27 cellular contexts compared by ENCODE assay signal in genomic region chr10:77252380-77252779, GRCh38.
"Had no signal": no experiment of that assay in that cellular context is flagged by ENCODE, and none has a peak within 500 bp of the region (broad histone marks: within the 10 kb centered on the region; RNA-seq: fewer than 3 reads in every experiment).

No MANE protein-coding gene starts in this region.

- H3K27me3 Mint-ChIP-seq: dendritic cell treated with granulocyte-macrophage colony-stimulating factor and Interleukin-4, amounts not matched to agents 40 ng/mL and 50 ng/mL, for 4 days; stimulated activated naive CD8-positive, alpha-beta T cell treated with anti-CD3 and anti-CD28 coated beads, Interleukin-15, Interleukin-2, amounts not matched to agents 100 ng/mL and 50 ng/mL, for 24 hours had no signal

- ATAC-seq: foreskin keratinocyte; gastroesophageal sphincter; heart left ventricle; left lobe of liver; psoas muscle; right cardiac atrium; stimulated activated naive B cell treated with anti-CD40 and anti-IgM and Interleukin-4, amounts not matched to agents 10 μg/mL and 1 μg/mL and 100 μg/mL, for 72 hours had no signal

- H2AFZ ChIP-seq: hepatocyte, neural progenitor cell had no signal

- H3K36me3 Mint-ChIP-seq: memory B cell; neural progenitor cell; stimulated activated naive B cell treated with anti-CD40 and anti-IgM and Interleukin-4, amounts not matched to agents 10 μg/mL and 1 μg/mL and 100 μg/mL, for 72 hours had no signal

- H3K27ac Mint-ChIP-seq: dendritic cell treated with granulocyte-macrophage colony-stimulating factor and Interleukin-4, amounts not matched to agents 40 ng/mL and 50 ng/mL, for 4 days; memory B cell; natural killer cell treated with Interleukin-12 subunit alpha and Interleukin-12 subunit beta and Interleukin-15 and Interleukin-18, amount 100 ng/mL, for 72 hours; neural progenitor cell; stimulated activated naive B cell treated with anti-CD40 and anti-IgM and Interleukin-4, amounts not matched to agents 10 μg/mL and 1 μg/mL and 100 μg/mL, for 72 hours; stimulated activated naive CD8-positive, alpha-beta T cell treated with anti-CD3 and anti-CD28 coated beads, Interleukin-15, Interleukin-2, amounts not matched to agents 100 ng/mL and 50 ng/mL, for 24 hours had no signal

- H3K9ac ChIP-seq: neural progenitor cell had no signal

- H3K9me3 Mint-ChIP-seq: dendritic cell treated with granulocyte-macrophage colony-stimulating factor and Interleukin-4, amounts not matched to agents 40 ng/mL and 50 ng/mL, for 4 days; neural progenitor cell had no signal

- DNase-seq: colonic mucosa; effector CD8-positive, alpha-beta T cell; foreskin keratinocyte; heart left ventricle; kidney; ovary; posterior cingulate gyrus; psoas muscle; right cardiac atrium; sigmoid colon; spleen; stimulated activated CD4-positive, alpha-beta T cell treated with anti-CD3 and anti-CD28 coated beads, Interleukin-4, amount 100 ng/mL, for 4 hours; stimulated activated naive B cell treated with anti-CD40 and anti-IgM and Interleukin-4, amounts not matched to agents 10 μg/mL and 1 μg/mL and 100 μg/mL, for 72 hours; transverse colon had no signal

- H3K4me1 Mint-ChIP-seq: memory B cell; stimulated activated naive B cell treated with anti-CD40 and anti-IgM and Interleukin-4, amounts not matched to agents 10 μg/mL and 1 μg/mL and 100 μg/mL, for 72 hours had no signal

- H3K9me3 ChIP-seq: colonic mucosa, esophagus muscularis mucosa, gastroesophageal sphincter, heart left ventricle, ovary, psoas muscle, sigmoid colon, spleen, thoracic aorta, transverse colon, vagina had no signal

- H3K27ac ChIP-seq: colonic mucosa, foreskin keratinocyte, hepatocyte, neural progenitor cell, ovary, psoas muscle, spleen, thoracic aorta, vagina had no signal

- H3K4me3 Mint-ChIP-seq: dendritic cell treated with granulocyte-macrophage colony-stimulating factor and Interleukin-4, amounts not matched to agents 40 ng/mL and 50 ng/mL, for 4 days; memory B cell; natural killer cell treated with Interleukin-12 subunit alpha and Interleukin-12 subunit beta and Interleukin-15 and Interleukin-18, amount 100 ng/mL, for 72 hours; neural progenitor cell; stimulated activated naive B cell treated with anti-CD40 and anti-IgM and Interleukin-4, amounts not matched to agents 10 μg/mL and 1 μg/mL and 100 μg/mL, for 72 hours; stimulated activated naive CD8-positive, alpha-beta T cell treated with anti-CD3 and anti-CD28 coated beads, Interleukin-15, Interleukin-2, amounts not matched to agents 100 ng/mL and 50 ng/mL, for 24 hours had no signal

- FAIRE-seq: endothelial cell of umbilical vein, kidney had no signal

- H3K4me3 ChIP-seq: colonic mucosa, esophagus muscularis mucosa, gastroesophageal sphincter, heart left ventricle, hepatocyte, lung, neural progenitor cell, ovary, psoas muscle, sigmoid colon, spleen, thoracic aorta, transverse colon, vagina had no signal

- H3K4me2 ChIP-seq: hepatocyte, neural progenitor cell had no signal

- H3K36me3 ChIP-seq: colonic mucosa, esophagus muscularis mucosa, gastroesophageal sphincter, heart left ventricle, neural progenitor cell, ovary, sigmoid colon, spleen, thoracic aorta, transverse colon, vagina had no signal

- H3K27me3 ChIP-seq: colonic mucosa, esophagus muscularis mucosa, foreskin keratinocyte, gastroesophageal sphincter, hepatocyte, neural progenitor cell, ovary, sigmoid colon, spleen, transverse colon, vagina had no signal

- H3K79me2 ChIP-seq: hepatocyte had no signal
